8 cellular contexts compared by ENCODE assay signal in the genomic region with DNA sequence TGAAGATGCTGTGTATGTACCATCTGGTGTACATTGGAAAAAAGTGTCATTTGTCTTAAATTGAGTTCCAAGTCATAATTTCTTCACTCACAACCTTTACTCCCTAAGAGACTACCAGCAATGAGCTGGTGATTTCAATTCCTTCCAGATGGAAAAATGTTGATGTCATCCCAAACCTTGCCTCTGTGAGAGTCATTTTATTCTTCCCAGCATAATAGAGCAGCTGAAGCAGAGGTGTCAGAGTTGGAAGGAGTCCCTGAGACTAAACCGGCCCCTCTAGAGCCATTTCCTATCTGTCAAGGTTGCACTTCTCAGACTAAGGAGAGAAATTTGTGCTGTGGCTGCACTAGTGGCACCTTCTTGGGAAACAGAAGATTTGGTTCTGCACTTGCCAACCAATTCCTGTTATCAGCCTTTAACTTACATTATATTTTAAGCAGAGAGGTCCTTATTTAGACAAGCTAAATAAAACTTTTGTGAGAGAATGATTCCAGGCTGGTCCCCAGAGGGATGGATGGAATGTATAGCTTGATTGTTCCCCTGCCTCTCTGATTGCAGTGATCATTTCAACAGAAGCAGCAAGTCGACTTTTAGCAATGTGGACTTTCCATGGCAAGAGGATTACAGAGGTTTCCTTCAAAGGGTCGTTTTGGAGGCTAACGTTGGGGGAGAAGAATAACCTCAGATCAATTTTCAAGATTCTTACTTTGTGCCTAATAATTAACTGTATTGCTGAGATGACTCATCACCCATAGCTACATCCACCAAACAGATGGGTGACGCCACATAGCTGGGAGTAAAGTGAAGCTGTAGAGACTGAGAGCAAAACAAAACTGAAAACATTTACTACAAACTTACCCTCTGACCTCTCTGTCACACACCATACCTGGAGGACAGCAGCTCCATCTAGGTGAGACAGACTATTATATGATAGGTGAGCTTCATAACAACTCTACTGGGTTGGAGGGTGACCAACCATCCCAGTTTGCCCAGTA.
DNase-seq lines count a peak whose midpoint lies in the region; ATAC-seq and TF ChIP-seq lines count a peak whose summit lies in the region.

No MANE protein-coding gene starts in this region.

- DNase-seq in ELR (ENCODE audit: low read depth) (peak; percentile 35), foreskin keratinocyte (no peak), NCI-H2107 treated with DMSO at 0.1 percent for 48 hours (lab: John Stamatoyannopoulos, UW; ENCODE audit: unreplicated experiment) (no peak), NCI-H1436 treated with DMSO at 0.1 percent for 48 hours (lab: John Stamatoyannopoulos, UW) (no peak), natural killer cell (no peak), NCI-H1048 (lab: John Stamatoyannopoulos, UW) (no peak)

- no peaks in the 10 kb centered on the region for H3K4me1 ChIP-seq in foreskin keratinocyte

- peak; percentile 95 for ATAC-seq in GM21528 (IDR thresholded peaks at IDR 0.05; ENCODE audit: low FRiP score, unreplicated experiment)
- ATAC-seq in HG03469 (IDR thresholded peaks at IDR 0.05; ENCODE audit: unreplicated experiment), result peak; percentile 75
- peak; percentile 57 for ATAC-seq in foreskin keratinocyte
- ATAC-seq in natural killer cell, result no peak

- no peaks in the 10 kb centered on the region for H3K4me1 Mint-ChIP-seq in natural killer cell

- H3K27ac Mint-ChIP-seq in natural killer cell, result no peak overlapping the region

- no peaks in the 10 kb centered on the region for H3K27me3 ChIP-seq in foreskin keratinocyte

- H3K27ac ChIP-seq in foreskin keratinocyte, result no peak overlapping the region

- H3K36me3 Mint-ChIP-seq in natural killer cell, result peaks cover 12% of the 10 kb centered on the region

- H3K9me3 Mint-ChIP-seq in natural killer cell, result no peaks in the 10 kb centered on the region

- no peak overlapping the region for H3K4me3 Mint-ChIP-seq in natural killer cell

- H3K27me3 Mint-ChIP-seq in natural killer cell (ENCODE audit: low read depth in 2 of 2), result no peaks in the 10 kb centered on the region

- intact Hi-C loops in natural killer cell (cut with micrococcal nuclease), result no loop called here

- TF ChIP-seq CTCF in foreskin keratinocyte (conservative IDR thresholded peaks at IDR 0.05) (no peak), natural killer cell (IDR thresholded peaks at IDR 0.05) (no peak)

Comparison
In these comparisons a context has a peak if more than half of its experiments do, and no peak if none do; other contexts are left out.
1. ATAC-seq: peak in GM21528 (single experiment), HG03469 (single experiment) and foreskin keratinocyte (single experiment); none in natural killer cell (0 of 3).